Comparison of ENCODE assay signal across 18 cellular contexts in the genomic region with DNA sequence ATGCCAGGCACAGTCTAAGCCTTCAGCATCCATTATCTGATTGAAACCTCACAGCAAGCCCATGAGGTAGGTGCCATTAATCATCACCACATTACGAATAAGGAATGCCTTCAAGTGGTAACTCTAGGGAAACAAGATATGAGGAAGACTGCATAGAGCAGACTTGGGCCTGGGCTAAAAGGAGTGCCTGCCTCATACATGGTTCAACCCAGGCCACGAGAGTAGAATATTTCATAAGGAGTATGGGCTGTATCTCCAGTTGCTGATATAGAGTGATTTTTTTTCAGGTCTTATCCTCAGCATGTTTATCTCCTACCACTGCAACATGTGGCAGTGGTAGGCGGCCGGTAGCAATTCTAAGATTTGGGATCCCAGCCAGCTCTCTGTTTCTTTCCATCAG. TPM values are rescaled to one million over a fixed set of nuclear protein-coding genes. Genes with fewer than 3 reads are reported as not detected.
DNase-seq lines count a peak whose midpoint lies in the region; ATAC-seq and TF ChIP-seq lines count a peak whose summit lies in the region.
"Had no signal": no experiment of that assay in that cellular context is flagged by ENCODE, and none has a peak within 500 bp of the region (broad histone marks: within the 10 kb centered on the region; RNA-seq: fewer than 3 reads in every experiment).

No MANE protein-coding gene starts in this region.

- intact Hi-C loops in natural killer cell (cut with micrococcal nuclease): no loop called here
- intact Hi-C loops in activated CD4-positive, alpha-beta T cell treated with anti-CD3 and anti-CD28 coated beads, Interleukin-2, amount 10 ng/mL, durations not matched to agents 24 days and 14 days (cut with micrococcal nuclease): no loop called here

- no peak overlapping the region for H3K4me3 Mint-ChIP-seq in stimulated activated effector memory CD8-positive, alpha-beta T cell treated with anti-CD3 and anti-CD28 coated beads, Interleukin-12 subunit alpha, Interleukin-12 subunit beta, amount 100 ng/mL, for 72 hours
- H3K4me3 Mint-ChIP-seq in natural killer cell: no peak overlapping the region
- H3K4me3 Mint-ChIP-seq in activated CD4-positive, alpha-beta T cell treated with anti-CD3 and anti-CD28 coated beads, Interleukin-2, amount 10 ng/mL, durations not matched to agents 24 days and 14 days: no peak overlapping the region
- H3K4me3 Mint-ChIP-seq: activated T-helper 1 cell treated with anti-CD3 and anti-CD28 coated beads, Interleukin-12 subunit alpha, Interleukin-12 subunit beta, Interleukin-2, Interleukin-4 antibody, amounts not matched to agents 30 ng/mL and 10 ng/mL and 1 ng/mL, durations not matched to agents 14 hours and 24 hours and 36 hours; naive thymus-derived CD4-positive, alpha-beta T cell had no signal

- no peak for ATAC-seq in stimulated activated effector memory CD8-positive, alpha-beta T cell treated with anti-CD3 and anti-CD28 coated beads, Interleukin-12 subunit alpha, Interleukin-12 subunit beta, amount 100 ng/mL, for 72 hours
- no peak for ATAC-seq in natural killer cell
- ATAC-seq: naive thymus-derived CD4-positive, alpha-beta T cell; upper lobe of right lung had no signal

- peaks cover 15% of the 10 kb centered on the region for H3K4me1 Mint-ChIP-seq in stimulated activated effector memory CD8-positive, alpha-beta T cell treated with anti-CD3 and anti-CD28 coated beads, Interleukin-12 subunit alpha, Interleukin-12 subunit beta, amount 100 ng/mL, for 72 hours
- H3K4me1 Mint-ChIP-seq in natural killer cell: peaks cover 16 to 34% of the 10 kb centered on the region in 2 donors
- peaks cover 11% of the 10 kb centered on the region for H3K4me1 Mint-ChIP-seq in activated CD4-positive, alpha-beta T cell treated with anti-CD3 and anti-CD28 coated beads, Interleukin-2, amount 10 ng/mL, durations not matched to agents 24 days and 14 days

- in situ Hi-C loops in brain microvascular endothelial cell (cut with HindIII; ENCODE audit: low pct_ligation_motif_present, low sequenced_read_pairs): no loop called here

- H3K27ac ChIP-seq in brain microvascular endothelial cell: peak overlapping the region; percentile 79
- H3K27ac ChIP-seq: upper lobe of right lung had no signal

- no peaks in the 10 kb centered on the region for H3K27me3 ChIP-seq in brain microvascular endothelial cell (replicated peaks)
- no peaks in the 10 kb centered on the region for H3K27me3 ChIP-seq in kidney epithelial cell (ENCODE audit: control insufficient read depth, insufficient read depth, low read length)
- H3K27me3 ChIP-seq: upper lobe of right lung had no signal

- no peaks in the 10 kb centered on the region for H3K27me3 Mint-ChIP-seq in natural killer cell (ENCODE audit: low read depth in 2 of 2)
- H3K27me3 Mint-ChIP-seq in activated CD4-positive, alpha-beta T cell treated with anti-CD3 and anti-CD28 coated beads, Interleukin-2, amount 10 ng/mL, durations not matched to agents 24 days and 14 days: no peaks in the 10 kb centered on the region
- H3K27me3 Mint-ChIP-seq: naive thymus-derived CD4-positive, alpha-beta T cell had no signal

- TF ChIP-seq CTCF in AG10803 (conservative IDR thresholded peaks at IDR 0.05; ENCODE audit: low read length) (no peak), brain microvascular endothelial cell (IDR thresholded peaks at IDR 0.05; ENCODE audit: low read depth, low read length, missing control alignments) (no peak), kidney epithelial cell (IDR thresholded peaks at IDR 0.05; ENCODE audit: insufficient read depth, low read length, poor library complexity, severe bottlenecking) (no peak), natural killer cell (IDR thresholded peaks at IDR 0.05) (no peak)

- peak; percentile 57 for DNase-seq in AG10803 (ENCODE audit: low read depth)
- peak; percentile 26 for DNase-seq in HPDE6-E6E7 (ENCODE audit: extremely low spot score)
- peak; percentile 68 for DNase-seq in brain microvascular endothelial cell
- peak; percentile 4 for DNase-seq in kidney epithelial cell (ENCODE audit: low read depth)
- no peak for DNase-seq in stimulated activated effector memory CD8-positive, alpha-beta T cell treated with anti-CD3 and anti-CD28 coated beads, Interleukin-12 subunit alpha, Interleukin-12 subunit beta, amount 100 ng/mL, for 72 hours (ENCODE audit: low spot score in 2 of 2)
- DNase-seq in natural killer cell: no peak
- no peak for DNase-seq in stimulated activated CD4-positive, alpha-beta T cell treated with anti-CD3 and anti-CD28 coated beads, Interleukin-1b, Interleukin-23, amount 100 ng/mL, for 48 hours
- DNase-seq in activated CD4-positive, alpha-beta T cell treated with anti-CD3 and anti-CD28 coated beads, Interleukin-2, amount 10 ng/mL, durations not matched to agents 24 days and 14 days: no peak
- DNase-seq: aorta; C1 segment of cervical spinal cord; DND-41; effector memory CD4-positive, alpha-beta T cell; kidney; naive thymus-derived CD4-positive, alpha-beta T cell; NCI-H1417 treated with DMSO at 0.1 percent for 48 hours; stimulated activated CD4-positive, alpha-beta T cell treated with anti-CD3 and anti-CD28 coated beads, Interleukin-4, amount 100 ng/mL, for 1 hour; upper lobe of right lung had no signal

- H3K36me3 Mint-ChIP-seq in stimulated activated effector memory CD8-positive, alpha-beta T cell treated with anti-CD3 and anti-CD28 coated beads, Interleukin-12 subunit alpha, Interleukin-12 subunit beta, amount 100 ng/mL, for 72 hours: no peaks in the 10 kb centered on the region
- H3K36me3 Mint-ChIP-seq in natural killer cell: no peaks in the 10 kb centered on the region
- H3K36me3 Mint-ChIP-seq in activated CD4-positive, alpha-beta T cell treated with anti-CD3 and anti-CD28 coated beads, Interleukin-2, amount 10 ng/mL, durations not matched to agents 24 days and 14 days (ENCODE audit: low read depth): peaks cover 20% of the 10 kb centered on the region

- H3K36me3 ChIP-seq in brain microvascular endothelial cell (replicated peaks) (no peaks in the 10 kb centered on the region), kidney epithelial cell (ENCODE audit: control insufficient read depth, insufficient read depth, low read length) (no peaks in the 10 kb centered on the region)
- H3K36me3 ChIP-seq: upper lobe of right lung had no signal

- H3K4me3 ChIP-seq in AG10803 (ENCODE audit: low read length) (no peak overlapping the region), brain microvascular endothelial cell (ENCODE audit: low read depth, low read length) (no peak overlapping the region), kidney epithelial cell (ENCODE audit: low read depth, low read length) (no peak overlapping the region)
- H3K4me3 ChIP-seq: upper lobe of right lung had no signal

- H3K9me3 Mint-ChIP-seq in stimulated activated effector memory CD8-positive, alpha-beta T cell treated with anti-CD3 and anti-CD28 coated beads, Interleukin-12 subunit alpha, Interleukin-12 subunit beta, amount 100 ng/mL, for 72 hours: no peaks in the 10 kb centered on the region
- no peaks in the 10 kb centered on the region for H3K9me3 Mint-ChIP-seq in natural killer cell
- H3K9me3 Mint-ChIP-seq in activated CD4-positive, alpha-beta T cell treated with anti-CD3 and anti-CD28 coated beads, Interleukin-2, amount 10 ng/mL, durations not matched to agents 24 days and 14 days: no peaks in the 10 kb centered on the region
- H3K9me3 Mint-ChIP-seq: activated T-helper 1 cell treated with anti-CD3 and anti-CD28 coated beads, Interleukin-12 subunit alpha, Interleukin-12 subunit beta, Interleukin-2, Interleukin-4 antibody, amounts not matched to agents 30 ng/mL and 10 ng/mL and 1 ng/mL, durations not matched to agents 14 hours and 24 hours and 36 hours; naive thymus-derived CD4-positive, alpha-beta T cell had no signal

- H3K27ac Mint-ChIP-seq in stimulated activated effector memory CD8-positive, alpha-beta T cell treated with anti-CD3 and anti-CD28 coated beads, Interleukin-12 subunit alpha, Interleukin-12 subunit beta, amount 100 ng/mL, for 72 hours: no peak overlapping the region
- no peak overlapping the region for H3K27ac Mint-ChIP-seq in natural killer cell
- H3K27ac Mint-ChIP-seq in activated CD4-positive, alpha-beta T cell treated with anti-CD3 and anti-CD28 coated beads, Interleukin-2, amount 10 ng/mL, durations not matched to agents 24 days and 14 days: no peak overlapping the region
- H3K27ac Mint-ChIP-seq: activated T-helper 1 cell treated with anti-CD3 and anti-CD28 coated beads, Interleukin-12 subunit alpha, Interleukin-12 subunit beta, Interleukin-2, Interleukin-4 antibody, amounts not matched to agents 30 ng/mL and 10 ng/mL and 1 ng/mL, durations not matched to agents 14 hours and 24 hours and 36 hours; naive thymus-derived CD4-positive, alpha-beta T cell had no signal

RNA-seq across cellular contexts. Expression of a gene that starts 51.7 kb away (rescaled TPM):
- total RNA-seq in kidney epithelial cell (23.1 and 32.4 TPM in 2 replicates), natural killer cell (10 to 100 TPM; 20.0 to 24.3 (median 24.0) TPM)
- total RNA-seq in activated CD4-positive, alpha-beta T cell treated with anti-CD3 and anti-CD28 coated beads, Interleukin-2, amount 10 ng/mL, durations not matched to agents 24 days and 14 days: 20.0 and 21.8 TPM in 2 replicates

Comparison
In these comparisons a context has a peak if more than half of its experiments do, and no peak if none do; other contexts are left out.
1. DNase-seq: peak in AG10803 (single experiment), HPDE6-E6E7 (single experiment), brain microvascular endothelial cell (single experiment) and kidney epithelial cell (single experiment); none in stimulated activated effector memory CD8-positive, alpha-beta T cell treated with anti-CD3 and anti-CD28 coated beads, Interleukin-12 subunit alpha, Interleukin-12 subunit beta, amount 100 ng/mL, for 72 hours (0 of 2), natural killer cell (single experiment), stimulated activated CD4-positive, alpha-beta T cell treated with anti-CD3 and anti-CD28 coated beads, Interleukin-1b, Interleukin-23, amount 100 ng/mL, for 48 hours (single experiment) and activated CD4-positive, alpha-beta T cell treated with anti-CD3 and anti-CD28 coated beads, Interleukin-2, amount 10 ng/mL, durations not matched to agents 24 days and 14 days (single experiment).